ENCODE assay signal across 8 cellular contexts in genomic region chr18:59881728-59882685, GRCh38. TPM values are rescaled to one million over a fixed set of nuclear protein-coding genes. Genes with fewer than 3 reads are reported as not detected.
DNase-seq lines count a peak whose midpoint lies in the region; ATAC-seq, FAIRE-seq and TF ChIP-seq lines count a peak whose summit lies in the region.

No MANE protein-coding gene starts in this region.

- no peak overlapping the region for H3T11ph ChIP-seq in H9 (ENCODE audit: low read length)

- no peaks in the 10 kb centered on the region for H3K9me3 ChIP-seq in H9 (ENCODE audit: control insufficient read depth, low read depth, low read length)
- no peaks in the 10 kb centered on the region for H3K9me3 ChIP-seq in breast epithelium
- no peaks in the 10 kb centered on the region for H3K9me3 ChIP-seq in muscle layer of duodenum (ENCODE audit: control insufficient read depth in 1 of 2, low read length in 2 of 2)
- no peaks in the 10 kb centered on the region for H3K9me3 ChIP-seq in spleen

- peak overlapping the region; percentile 18 to 70 (median 66) for H3K27ac Mint-ChIP-seq in H9

- H3K23me2 ChIP-seq in H9 (ENCODE audit: insufficient read length, low read depth, low read length, poor library complexity, severe bottlenecking): no peaks in the 10 kb centered on the region

- H3K14ac ChIP-seq in H9 (ENCODE audit: insufficient read depth, low read length): no peak overlapping the region

- peaks cover 0 to 3% of the 10 kb centered on the region in 2 experiments; a peak in 1 of 5 replicates for H3K9me3 Mint-ChIP-seq in H9

- peak overlapping the region; percentile 66 for H2AFZ ChIP-seq in H9 (ENCODE audit: low read length)

- peak; percentile 25 for FAIRE-seq in D721Med (lab: Jason Lieb, UNC)

- TF ChIP-seq CTCF in D721Med (IDR thresholded peaks at IDR 0.05; ENCODE audit: insufficient read depth, missing control alignments) (no peak), H9 (conservative IDR thresholded peaks at IDR 0.05) (no peak), breast epithelium (IDR thresholded peaks at IDR 0.05) (no peak), spleen (IDR thresholded peaks at IDR 0.05 in 8 of 11, conservative IDR thresholded peaks at IDR 0.05 in 3 of 11) (no peak)

- H2BK15ac ChIP-seq in H9 (ENCODE audit: low read depth, low read length): no peak overlapping the region

- H3K36me3 Mint-ChIP-seq in H9 (ENCODE audit: insufficient read depth in 1 of 3, low read depth in 3 of 3): no peaks in the 10 kb centered on the region

- no peak overlapping the region for H3K18ac ChIP-seq in H9 (ENCODE audit: insufficient read length, low read depth, low read length)

- H3K9ac ChIP-seq in H9 (ENCODE audit: extremely low read depth, insufficient read length, low read length): no peak overlapping the region

- H2BK5ac ChIP-seq in H9 (ENCODE audit: insufficient read length, low read length): no peak overlapping the region

- H3K27me3 ChIP-seq in H9 (ENCODE audit: insufficient read depth, low read length) (no peaks in the 10 kb centered on the region), breast epithelium (no peaks in the 10 kb centered on the region), muscle layer of duodenum (ENCODE audit: low read depth, low read length) (no peaks in the 10 kb centered on the region), spleen (replicated peaks in 1 of 7) (no peaks in the 10 kb centered on the region)

- no peak overlapping the region for H3K4me2 ChIP-seq in H9 (ENCODE audit: insufficient read depth, insufficient read length, low read length)

- H2AK5ac ChIP-seq in H9 (ENCODE audit: insufficient read length, low read length): no peak overlapping the region

- no peak overlapping the region for H3K4ac ChIP-seq in H9 (ENCODE audit: low read depth, low read length)

- H3K36me3 ChIP-seq in breast epithelium (no peaks in the 10 kb centered on the region), muscle layer of duodenum (ENCODE audit: control insufficient read depth in 1 of 2, insufficient read depth in 2 of 2, low read length in 2 of 2) (no peaks in the 10 kb centered on the region), spleen (no peaks in the 10 kb centered on the region)

- intact Hi-C loops in breast epithelium (cut with DNase I; ENCODE audit: low total_unique reads): no loop called here
- intact Hi-C loops in spleen (cut with DNase I; ENCODE audit: low total_unique reads): no loop called here

- H3K4me3 Mint-ChIP-seq in H9: peak overlapping the region in 1 of 2 experiments; percentile 54; a peak in 2 of 5 replicates

- peaks cover 29 to 32% of the 10 kb centered on the region in 2 experiments for H3K4me1 Mint-ChIP-seq in H9

- no peaks in the 10 kb centered on the region for H3K79me2 ChIP-seq in H9 (ENCODE audit: insufficient read depth, low read length)

- no peak overlapping the region for H2BK120ac ChIP-seq in H9 (ENCODE audit: low read depth, low read length, poor library complexity, severe bottlenecking)

- H3K27ac ChIP-seq in H9 (ENCODE audit: insufficient read length, low read depth, low read length): no peak overlapping the region
- peak overlapping the region; percentile 35 to 72 for H3K27ac ChIP-seq in breast epithelium
- peak overlapping the region; percentile 17 for H3K27ac ChIP-seq in muscle layer of duodenum (ENCODE audit: low read length)
- peak overlapping the region in 3 of 8 donors; percentile 5 to 36 (median 17) for H3K27ac ChIP-seq in spleen

- no peak for ATAC-seq in GM19452 (IDR thresholded peaks at IDR 0.05; ENCODE audit: unreplicated experiment)

- H3K79me1 ChIP-seq in H9 (ENCODE audit: insufficient read depth, low read depth, low read length, poor library complexity, severe bottlenecking): no peaks in the 10 kb centered on the region

- H2BK20ac ChIP-seq in H9 (ENCODE audit: low read depth, low read length, poor library complexity, severe bottlenecking): no peak overlapping the region

- no peak overlapping the region for H4K5ac ChIP-seq in H9 (ENCODE audit: insufficient read length, low read depth, low read length)

- DNase-seq in D721Med (ENCODE audit: insufficient read length, low spot score) (no peak), H9 (no peak), NOMO-1 (lab: John Stamatoyannopoulos, UW; ENCODE audit: unreplicated experiment in 2 of 2) (peak; percentile 14 to 72), breast epithelium (ENCODE audit: low spot score in 2 of 2) (no peak), D341Med (ENCODE audit: low spot score) (no peak), spleen (no peak)

- no peak overlapping the region for H3K23ac ChIP-seq in H9 (ENCODE audit: insufficient read length, low read depth, low read length)

- H4K20me1 ChIP-seq in H9 (ENCODE audit: control insufficient read depth, insufficient read depth, insufficient read length): no peaks in the 10 kb centered on the region

- no CpG with 5 or more reads among the region's 11 CpGs for WGBS in H9 (ENCODE audit: extremely low coverage, insufficient read length, low lambda C conversion rate)
- WGBS in spleen, 5 donors: 30 to 36% (median 31%) methylated on average over 11 of the region's 11 CpGs

- no peak overlapping the region for H4K8ac ChIP-seq in H9 (replicated peaks; ENCODE audit: insufficient read length, low read depth, low read length)

- H2BK12ac ChIP-seq in H9 (ENCODE audit: insufficient read length, low read depth, low read length): no peak overlapping the region

- H4K91ac ChIP-seq in H9 (ENCODE audit: insufficient read length, low read depth, low read length): no peak overlapping the region

- TF ChIP-seq POLR2A in breast epithelium (IDR thresholded peaks at IDR 0.05) (no peak), spleen (IDR thresholded peaks at IDR 0.05) (no peak)

- peaks cover 4% of the 10 kb centered on the region for H3K27me3 Mint-ChIP-seq in H9 (ENCODE audit: low read depth)

- H3K4me1 ChIP-seq in H9 (ENCODE audit: insufficient read depth, low read length) (peaks cover 6% of the 10 kb centered on the region; the same call in 1 of the 2 replicates), breast epithelium (no peaks in the 10 kb centered on the region), muscle layer of duodenum (ENCODE audit: control insufficient read depth in 1 of 2, insufficient read depth in 2 of 2, low read length in 2 of 2) (peaks cover 0 to 5% of the 10 kb centered on the region in 2 donors), spleen (peaks cover 0 to 61% (median 35%) of the 10 kb centered on the region in 6 donors)

- H3K4me3 ChIP-seq in breast epithelium: no peak overlapping the region
- no peak overlapping the region for H3K4me3 ChIP-seq in muscle layer of duodenum (ENCODE audit: low read depth in 1 of 2, low read length in 2 of 2)
- H3K4me3 ChIP-seq in spleen: no peak overlapping the region

- H3K56ac ChIP-seq in H9 (ENCODE audit: insufficient read length, low read depth, low read length): no peak overlapping the region

RNA-seq across cellular contexts. Expression of gene PMAIP1, which starts 17.8 kb away (rescaled TPM):
- total RNA-seq in H9 (2021): 149 and 152 TPM in 2 replicates
- total RNA-seq in breast epithelium: 1 to 10 TPM; 1.1 to 7.5 (median 5.3) TPM
- total RNA-seq in spleen: 1 to 10 TPM; 2.7 to 9.1 (median 5.8) TPM
- 10 to 100 TPM in 1 of 3 donors, 1 to 10 TPM in 2; 6.6 to 10.1 (median 7.4) TPM for polyA plus RNA-seq in spleen

Comparison
In these comparisons a context has a peak if more than half of its experiments do, and no peak if none do; other contexts are left out.
1. DNase-seq: peak in NOMO-1 (2 of 2); none in D721Med (single experiment), H9 (single experiment), breast epithelium (0 of 2), D341Med (single experiment) and spleen (single experiment).
2. RNA of gene PMAIP1, which starts 17.8 kb away (total RNA-seq): 149 to 152 TPM in H9; 2.7 to 9.1 TPM in spleen and 1.1 to 7.5 TPM in breast epithelium; every median in the first group is over 10 times any median in the second.